ENCODE assay signal across 33 cellular contexts in genomic region chr20:24331939-24332338, GRCh38.
"Had no signal": no experiment of that assay in that cellular context is flagged by ENCODE, and none has a peak within 500 bp of the region (broad histone marks: within the 10 kb centered on the region; RNA-seq: fewer than 3 reads in every experiment).

No MANE protein-coding gene starts in this region.

- H3K4me3 ChIP-seq: MG63 had no signal

- DNase-seq: Karpas-422, Kasumi-1, MG63, MM.1S, NCI-H1048, NCI-H1092, NCI-H1092 treated with DMSO at 0.1 percent for 48 hours, NCI-H1105, NCI-H1105 treated with DMSO at 0.1 percent for 48 hours, NCI-H1417, NCI-H1417 treated with DMSO at 0.1 percent for 48 hours, NCI-H1436, NCI-H1436 treated with DMSO at 0.1 percent for 48 hours, NCI-H146, NCI-H1694, NCI-H1694 treated with DMSO at 0.1 percent for 48 hours, NCI-H187, NCI-H187 treated with DMSO at 0.1 percent for 48 hours, NCI-H1930, NCI-H2029, NCI-H2029 treated with DMSO at 0.1 percent for 48 hours, NCI-H2081, NCI-H2081 treated with DMSO at 0.1 percent for 48 hours, NCI-H2107, NCI-H2171, NCI-H2171 treated with DMSO at 0.1 percent for 48 hours, NCI-H2227 treated with DMSO at 0.1 percent for 48 hours, NCI-H226, NCI-H345, NCI-H446, NCI-H446 treated with DMSO at 0.1 percent for 48 hours, NCI-H510A, NCI-H510A treated with DMSO at 0.1 percent for 48 hours had no signal

- H3K27me3 ChIP-seq: MG63 had no signal

- H3K9me3 ChIP-seq: MG63 had no signal

- H3K36me3 ChIP-seq: MG63 had no signal
